In genomic region chr6:115485400-115485799, GRCh38 we compare ENCODE assay signal across 1 cellular context.
TF ChIP-seq lines count a peak whose summit lies in the region.

No MANE protein-coding gene starts in this region.

TF ChIP-seq in HEK293, 187 proteins besides CTCF, POLR2A, EP300 and RAD21 (continued from another document and continues in another):
- TF ChIP-seq HIC1 (tag by site-specific recombination; IDR thresholded peaks at IDR 0.05) (peak; percentile 85), ZFHX2 (tag by site-specific recombination; conservative IDR thresholded peaks at IDR 0.05) (no peak), ZNF416 (tag by site-specific recombination; IDR thresholded peaks at IDR 0.05) (no peak), ZNF837 (tag by site-specific recombination; IDR thresholded peaks at IDR 0.05) (no peak), ZNF302 (tag by site-specific recombination; IDR thresholded peaks at IDR 0.05; ENCODE audit: low read depth) (peak; percentile 90), ZNF621 (tag by site-specific recombination; IDR thresholded peaks at IDR 0.05) (no peak), FEZF1 (tag by site-specific recombination; IDR thresholded peaks at IDR 0.05) (peak; percentile 99), AEBP2 (tag by site-specific recombination; IDR thresholded peaks at IDR 0.05; ENCODE audit: borderline replicate concordance) (no peak), ZNF398 (tag by site-specific recombination; IDR thresholded peaks at IDR 0.05) (no peak), TCF7L2 (IDR thresholded peaks at IDR 0.05; ENCODE audit: borderline replicate concordance, low read depth, low read length) (peak; percentile 94), RBAK (tag by site-specific recombination; IDR thresholded peaks at IDR 0.05) (no peak), SCRT1 (tag by site-specific recombination; IDR thresholded peaks at IDR 0.05; ENCODE audit: borderline replicate concordance) (no peak; the same call in 1 of the 2 replicates), SP7 (tag by site-specific recombination; IDR thresholded peaks at IDR 0.05) (peak; percentile 84), IKZF3 (tag by site-specific recombination; IDR thresholded peaks at IDR 0.05) (peak; percentile 96), KLF8 (tag by site-specific recombination; IDR thresholded peaks at IDR 0.05) (peak; percentile 89), ZNF510 (tag by site-specific recombination; IDR thresholded peaks at IDR 0.05; ENCODE audit: insufficient replicate concordance) (no peak), ZNF704 (tag by site-specific recombination; IDR thresholded peaks at IDR 0.05) (no peak), MYNN (tag by site-specific recombination; IDR thresholded peaks at IDR 0.05; ENCODE audit: borderline replicate concordance) (no peak), ZBTB11 (tag by site-specific recombination; conservative IDR thresholded peaks at IDR 0.05; ENCODE audit: low read depth) (no peak), ZNF560 (tag by site-specific recombination; IDR thresholded peaks at IDR 0.05; ENCODE audit: borderline replicate concordance) (no peak), KLF16 (tag by site-specific recombination; IDR thresholded peaks at IDR 0.05) (no peak), ZNF114 (tag by site-specific recombination; IDR thresholded peaks at IDR 0.05) (no peak), GLIS1 (tag by site-specific recombination; IDR thresholded peaks at IDR 0.05) (peak; percentile 97), HOXD13 (CRISPR knock-in tag; IDR thresholded peaks at IDR 0.05; ENCODE audit: borderline replicate concordance) (no peak), ZNF266 (tag by site-specific recombination; IDR thresholded peaks at IDR 0.05; ENCODE audit: low read depth) (no peak), ZNF350 (tag by site-specific recombination; IDR thresholded peaks at IDR 0.05) (peak; percentile 79), ZNF223 (tag by site-specific recombination; IDR thresholded peaks at IDR 0.05) (no peak), PRDM2 (tag by site-specific recombination; IDR thresholded peaks at IDR 0.05; ENCODE audit: borderline replicate concordance) (no peak), BCL11A (tag by site-specific recombination; IDR thresholded peaks at IDR 0.05; ENCODE audit: low read depth) (peak; percentile 94), ZNF488 (tag by site-specific recombination; IDR thresholded peaks at IDR 0.05) (peak; percentile 80), REPIN1 (tag by site-specific recombination; IDR thresholded peaks at IDR 0.05; ENCODE audit: low read depth) (no peak), ZNF341 (tag by site-specific recombination; IDR thresholded peaks at IDR 0.05; ENCODE audit: low read depth) (no peak), ZNF391 (tag by site-specific recombination; IDR thresholded peaks at IDR 0.05; ENCODE audit: borderline replicate concordance, low read depth) (peak; percentile 95; the same call in 1 of the 2 replicates), ZNF148 (tag by site-specific recombination; IDR thresholded peaks at IDR 0.05; ENCODE audit: borderline replicate concordance) (no peak), GLI2 (tag by site-specific recombination; IDR thresholded peaks at IDR 0.05; ENCODE audit: borderline replicate concordance, low read depth) (peak; percentile 99), ZFP37 (tag by site-specific recombination; IDR thresholded peaks at IDR 0.05) (no peak), TRIM28 (IDR thresholded peaks at IDR 0.05; ENCODE audit: borderline replicate concordance, low read length) (peak; percentile 96), ZNF214 (tag by site-specific recombination; IDR thresholded peaks at IDR 0.05; ENCODE audit: borderline replicate concordance) (no peak), ZNF830 (tag by site-specific recombination; IDR thresholded peaks at IDR 0.05; ENCODE audit: low read depth) (no peak)
- TF ChIP-seq, protein P1, sequence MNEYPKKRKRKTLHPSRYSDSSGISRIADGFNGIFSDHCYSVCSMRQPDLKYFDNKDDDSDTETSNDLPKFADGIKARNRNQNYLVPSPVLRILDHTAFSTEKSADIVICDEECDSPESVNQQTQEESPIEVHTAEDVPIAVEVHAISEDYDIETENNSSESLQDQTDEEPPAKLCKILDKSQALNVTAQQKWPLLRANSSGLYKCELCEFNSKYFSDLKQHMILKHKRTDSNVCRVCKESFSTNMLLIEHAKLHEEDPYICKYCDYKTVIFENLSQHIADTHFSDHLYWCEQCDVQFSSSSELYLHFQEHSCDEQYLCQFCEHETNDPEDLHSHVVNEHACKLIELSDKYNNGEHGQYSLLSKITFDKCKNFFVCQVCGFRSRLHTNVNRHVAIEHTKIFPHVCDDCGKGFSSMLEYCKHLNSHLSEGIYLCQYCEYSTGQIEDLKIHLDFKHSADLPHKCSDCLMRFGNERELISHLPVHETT (tag by site-specific recombination; IDR thresholded peaks at IDR 0.05), result peak; percentile 74
